ENCODE assay signal across 17 cellular contexts in genomic region chr6:112571486-112571885, GRCh38.
A peak's percentile ranks its signal among the peaks of the same experiment; 100 is the strongest.
DNase-seq lines count a peak whose midpoint lies in the region; ATAC-seq and TF ChIP-seq lines count a peak whose summit lies in the region.
"Had no signal": no experiment of that assay in that cellular context is flagged by ENCODE, and none has a peak within 500 bp of the region (broad histone marks: within the 10 kb centered on the region; RNA-seq: fewer than 3 reads in every experiment).

No MANE protein-coding gene starts in this region.

- H2AFZ ChIP-seq in fibroblast of lung (ENCODE audit: low read length): peak overlapping the region; percentile 47
- no peak overlapping the region for H2AFZ ChIP-seq in OCI-LY7 (ENCODE audit: low read length)

- H3K4me1 Mint-ChIP-seq in activated CD4-positive, alpha-beta T cell treated with anti-CD3 and anti-CD28 coated beads, Interleukin-2, amount 10 ng/mL, durations not matched to agents 7 days and 5 days: no peaks in the 10 kb centered on the region
- H3K4me1 Mint-ChIP-seq: activated naive CD4-positive, alpha-beta T cell treated with anti-CD3 and anti-CD28 coated beads, Interleukin-2, amount 50 U/mL, for 24 hours; H9 had no signal

- no peaks in the 10 kb centered on the region for H3K9me2 ChIP-seq in OCI-LY7 (ENCODE audit: insufficient read depth, low read length)

- no peak overlapping the region for H3K27ac Mint-ChIP-seq in activated CD4-positive, alpha-beta T cell treated with anti-CD3 and anti-CD28 coated beads, Interleukin-2, amount 10 ng/mL, durations not matched to agents 7 days and 5 days
- H3K27ac Mint-ChIP-seq: activated naive CD4-positive, alpha-beta T cell treated with anti-CD3 and anti-CD28 coated beads, Interleukin-2, amount 50 U/mL, for 24 hours; H9; progenitor cell of endocrine pancreas had no signal

- intact Hi-C loops in upper lobe of right lung (cut with DNase I): no loop called here
- intact Hi-C loops in OCI-LY7 (cut with micrococcal nuclease; ENCODE audit: unreplicated experiment): no loop called here

- H3K9me3 Mint-ChIP-seq in activated CD4-positive, alpha-beta T cell treated with anti-CD3 and anti-CD28 coated beads, Interleukin-2, amount 10 ng/mL, durations not matched to agents 7 days and 5 days: no peaks in the 10 kb centered on the region
- H3K9me3 Mint-ChIP-seq: activated naive CD4-positive, alpha-beta T cell treated with anti-CD3 and anti-CD28 coated beads, Interleukin-2, amount 50 U/mL, for 24 hours; H9 had no signal

- CTCF ChIA-PET in activated CD4-positive, alpha-beta T cell treated with anti-CD3 and anti-CD28 coated beads, Interleukin-2, amount 10 ng/mL, durations not matched to agents 7 days and 5 days (lab: Charles Lee): no interaction called here
- CTCF ChIA-PET in OCI-LY7 (lab: Charles Lee; ENCODE audit: unreplicated experiment): no interaction called here

- BruUV-seq in OCI-LY7 (replicated peaks; lab: Mats Ljungman, UMichigan): no TSS peak

- DNase-seq in DMS 273 (lab: John Stamatoyannopoulos, UW; ENCODE audit: unreplicated experiment): peak; percentile 45
- no peak for DNase-seq in DMS 273 treated with DMSO at 0.1 percent for 48 hours (lab: John Stamatoyannopoulos, UW)
- peak; percentile 81 to 86 for DNase-seq in fibroblast of lung (ENCODE audit: low read depth in 2 of 2)
- DNase-seq in upper lobe of right lung: no peak
- no peak for DNase-seq in activated CD4-positive, alpha-beta T cell treated with anti-CD3 and anti-CD28 coated beads, Interleukin-2, amount 10 ng/mL, durations not matched to agents 7 days and 5 days
- DNase-seq in OCI-LY7 (ENCODE audit: low spot score): no peak
- DNase-seq: Calu3, dermis blood vessel endothelial cell, glutamatergic neuron, H9, NCI-H524 had no signal

- no peak overlapping the region for H3K27ac ChIP-seq in fibroblast of lung (ENCODE audit: insufficient read depth, low read length)
- H3K27ac ChIP-seq in muscle layer of colon (ENCODE audit: low read depth, low read length): peak overlapping the region; percentile 12
- no peak overlapping the region for H3K27ac ChIP-seq in upper lobe of right lung
- H3K27ac ChIP-seq in OCI-LY7 (ENCODE audit: low read depth, low read length, poor library complexity, severe bottlenecking): no peak overlapping the region
- H3K27ac ChIP-seq: 22Rv1 had no signal

- peak overlapping the region; percentile 65 for H3K4me2 ChIP-seq in fibroblast of lung (ENCODE audit: extremely low read depth, insufficient read depth, low read length)
- no peak overlapping the region for H3K4me2 ChIP-seq in OCI-LY7 (ENCODE audit: low read length)

- H4K20me1 ChIP-seq in fibroblast of lung (ENCODE audit: control insufficient read depth, extremely low read depth, insufficient read depth, low read length): no peaks in the 10 kb centered on the region
- H4K20me1 ChIP-seq in OCI-LY7 (ENCODE audit: insufficient read depth, low read length): no peaks in the 10 kb centered on the region

- H3K36me3 Mint-ChIP-seq in activated CD4-positive, alpha-beta T cell treated with anti-CD3 and anti-CD28 coated beads, Interleukin-2, amount 10 ng/mL, durations not matched to agents 7 days and 5 days (ENCODE audit: low read depth): no peaks in the 10 kb centered on the region
- H3K36me3 Mint-ChIP-seq: activated naive CD4-positive, alpha-beta T cell treated with anti-CD3 and anti-CD28 coated beads, Interleukin-2, amount 50 U/mL, for 24 hours had no signal

- H3K9ac ChIP-seq in fibroblast of lung (ENCODE audit: insufficient read depth, low read length) (no peak overlapping the region), muscle layer of colon (ENCODE audit: low read length) (no peak overlapping the region)

- H3K9me3 ChIP-seq in fibroblast of lung (ENCODE audit: control insufficient read depth, insufficient read depth, low read depth, low read length): no peaks in the 10 kb centered on the region
- no peaks in the 10 kb centered on the region for H3K9me3 ChIP-seq in muscle layer of colon (ENCODE audit: low read length)
- no peaks in the 10 kb centered on the region for H3K9me3 ChIP-seq in upper lobe of right lung
- H3K9me3 ChIP-seq in OCI-LY7 (ENCODE audit: low read length): no peaks in the 10 kb centered on the region

- H3K36me3 ChIP-seq in fibroblast of lung (ENCODE audit: control insufficient read depth, insufficient read depth, low read length) (no peaks in the 10 kb centered on the region), muscle layer of colon (ENCODE audit: insufficient read depth, low read length) (no peaks in the 10 kb centered on the region), upper lobe of right lung (no peaks in the 10 kb centered on the region), OCI-LY7 (ENCODE audit: insufficient read depth, low read length) (no peaks in the 10 kb centered on the region)

- TF ChIP-seq CTCF in fibroblast of lung (conservative IDR thresholded peaks at IDR 0.05 in 1 of 2, IDR thresholded peaks at IDR 0.05 in 1 of 2; ENCODE audit: low read depth in 1 of 2, low read length in 2 of 2) (no peak), upper lobe of right lung (IDR thresholded peaks at IDR 0.05) (no peak), OCI-LY7 (conservative IDR thresholded peaks at IDR 0.05; ENCODE audit: low read length) (no peak)

- H3K27me3 ChIP-seq in fibroblast of lung (ENCODE audit: control insufficient read depth, insufficient read depth, low read length) (no peaks in the 10 kb centered on the region), muscle layer of colon (ENCODE audit: control insufficient read depth in 1 of 2, insufficient read depth in 2 of 2, low read length in 2 of 2) (no peaks in the 10 kb centered on the region), upper lobe of right lung (no peaks in the 10 kb centered on the region)

- H3K4me3 Mint-ChIP-seq in activated CD4-positive, alpha-beta T cell treated with anti-CD3 and anti-CD28 coated beads, Interleukin-2, amount 10 ng/mL, durations not matched to agents 7 days and 5 days: no peak overlapping the region
- H3K4me3 Mint-ChIP-seq: activated naive CD4-positive, alpha-beta T cell treated with anti-CD3 and anti-CD28 coated beads, Interleukin-2, amount 50 U/mL, for 24 hours; H9 had no signal

- no peak overlapping the region for H3K4me3 ChIP-seq in fibroblast of lung (replicated peaks in 1 of 4; ENCODE audit: control extremely low read depth in 1 of 4, insufficient read depth in 1 of 4, low read depth in 3 of 4, low read length in 4 of 4)
- no peak overlapping the region for H3K4me3 ChIP-seq in muscle layer of colon (ENCODE audit: low read depth in 1 of 2, low read length in 2 of 2)
- H3K4me3 ChIP-seq in upper lobe of right lung: no peak overlapping the region
- no peak overlapping the region for H3K4me3 ChIP-seq in OCI-LY7 (ENCODE audit: low read depth, low read length, poor library complexity, severe bottlenecking)
- H3K4me3 ChIP-seq: GM12878 had no signal

- POLR2A ChIA-PET in activated CD4-positive, alpha-beta T cell treated with anti-CD3 and anti-CD28 coated beads, Interleukin-2, amount 10 ng/mL, durations not matched to agents 7 days and 5 days (lab: Charles Lee): no interaction called here
- POLR2A ChIA-PET in OCI-LY7 (lab: Charles Lee): interaction anchor here (0.6 kb wide), 1 partner anchor 186 kb away, joined by 4 read pairs; no protein-coding TSS in a partner anchor

- H3K79me2 ChIP-seq in fibroblast of lung (ENCODE audit: control insufficient read depth, insufficient read depth, low read length) (no peaks in the 10 kb centered on the region), OCI-LY7 (ENCODE audit: insufficient read depth, low read depth, low read length) (no peaks in the 10 kb centered on the region)

- H3K4me1 ChIP-seq in fibroblast of lung (ENCODE audit: control insufficient read depth, extremely low read depth, insufficient read depth, low read length) (no peaks in the 10 kb centered on the region), muscle layer of colon (ENCODE audit: insufficient read depth, low read length) (peaks cover 12% of the 10 kb centered on the region), upper lobe of right lung (no peaks in the 10 kb centered on the region), OCI-LY7 (ENCODE audit: insufficient read depth, low read length, poor library complexity, severe bottlenecking) (no peaks in the 10 kb centered on the region)

- no peaks in the 10 kb centered on the region for H3K27me3 Mint-ChIP-seq in activated CD4-positive, alpha-beta T cell treated with anti-CD3 and anti-CD28 coated beads, Interleukin-2, amount 10 ng/mL, durations not matched to agents 7 days and 5 days
- H3K27me3 Mint-ChIP-seq: activated naive CD4-positive, alpha-beta T cell treated with anti-CD3 and anti-CD28 coated beads, Interleukin-2, amount 50 U/mL, for 24 hours; progenitor cell of endocrine pancreas had no signal

- peak; percentile 62 for ATAC-seq in upper lobe of right lung
- no peak for ATAC-seq in GM21737 (IDR thresholded peaks at IDR 0.05; ENCODE audit: unreplicated experiment)
- ATAC-seq: GM12878 had no signal

Comparison
In these comparisons a context has a peak if more than half of its experiments do, and no peak if none do; other contexts are left out.
1. DNase-seq: peak in DMS 273 (single experiment) and fibroblast of lung (2 of 2); none in DMS 273 treated with DMSO at 0.1 percent for 48 hours (single experiment), upper lobe of right lung (single experiment), activated CD4-positive, alpha-beta T cell treated with anti-CD3 and anti-CD28 coated beads, Interleukin-2, amount 10 ng/mL, durations not matched to agents 7 days and 5 days (single experiment) and OCI-LY7 (single experiment).